In genomic region chr1:9542425-9542824, GRCh38 we compare ENCODE assay signal across 8 cellular contexts. TPM values are rescaled to one million over a fixed set of nuclear protein-coding genes. Genes with fewer than 3 reads are reported as not detected.
A peak's percentile ranks its signal among the peaks of the same experiment; 100 is the strongest.
DNase-seq lines count a peak whose midpoint lies in the region; ATAC-seq and TF ChIP-seq lines count a peak whose summit lies in the region.

No MANE protein-coding gene starts in this region.

- H3K27me3 Mint-ChIP-seq in chondrocyte (ENCODE audit: low read depth): no peaks in the 10 kb centered on the region
- no peaks in the 10 kb centered on the region for H3K27me3 Mint-ChIP-seq in naive thymus-derived CD8-positive, alpha-beta T cell

- H3K9me3 Mint-ChIP-seq in chondrocyte (ENCODE audit: low read depth): no peaks in the 10 kb centered on the region
- no peaks in the 10 kb centered on the region for H3K9me3 Mint-ChIP-seq in naive thymus-derived CD8-positive, alpha-beta T cell

- TF ChIP-seq CTCF in chondrocyte (IDR thresholded peaks at IDR 0.05) (no peak), GM20000 (IDR thresholded peaks at IDR 0.05; ENCODE audit: extremely low read depth, missing control alignments) (no peak)

- no peak overlapping the region for H3K4me3 Mint-ChIP-seq in chondrocyte (ENCODE audit: unreplicated experiment)
- peak overlapping the region in 9 of 10 donors; percentile 28 to 65 (median 54) for H3K4me3 Mint-ChIP-seq in naive thymus-derived CD8-positive, alpha-beta T cell

- DNase-seq in COR-L47 (lab: John Stamatoyannopoulos, UW) (peak; percentile 53), Kasumi-1 (lab: John Stamatoyannopoulos, UW) (peak; percentile 30), chondrocyte (ENCODE audit: low spot score) (peak; percentile 9), UCSD-AML1 (lab: John Stamatoyannopoulos, UW; ENCODE audit: unreplicated experiment) (no peak), GM20000 (ENCODE audit: low spot score) (no peak), NCI-H526 treated with DMSO at 0.1 percent for 48 hours (lab: John Stamatoyannopoulos, UW) (no peak)
- DNase-seq in naive thymus-derived CD8-positive, alpha-beta T cell: peak in 2 of 10 donors; percentile 28 to 32
- DNase-seq in activated CD4-positive, alpha-beta T cell treated with anti-CD3 and anti-CD28 coated beads for 1 hour: no peak

- no peaks in the 10 kb centered on the region for H3K36me3 Mint-ChIP-seq in chondrocyte (ENCODE audit: low read depth)
- peaks cover 0 to 2% (median 0%) of the 10 kb centered on the region in 3 donors for H3K36me3 Mint-ChIP-seq in naive thymus-derived CD8-positive, alpha-beta T cell

- POLR2A ChIA-PET in naive thymus-derived CD8-positive, alpha-beta T cell (lab: Charles Lee): interaction anchor here (0.6 kb wide), 1 partner anchor 725 kb away, joined by 3 read pairs; the partner anchor contains the start of gene RERE

- peaks cover 24% of the 10 kb centered on the region for H3K4me1 Mint-ChIP-seq in chondrocyte (ENCODE audit: low read depth)
- H3K4me1 Mint-ChIP-seq in naive thymus-derived CD8-positive, alpha-beta T cell: peaks cover 23 to 57% (median 52%) of the 10 kb centered on the region in 4 donors

- no peak overlapping the region for H3K27ac Mint-ChIP-seq in chondrocyte (ENCODE audit: unreplicated experiment)
- peak overlapping the region in 6 of 10 donors; percentile 17 to 78 (median 58) for H3K27ac Mint-ChIP-seq in naive thymus-derived CD8-positive, alpha-beta T cell

- ATAC-seq in naive thymus-derived CD8-positive, alpha-beta T cell: no peak

RNA-seq across cellular contexts. Expression of gene SLC25A33, which starts 3.2 kb away (rescaled TPM):
- 5.9 to 6.8 TPM (median 6.6 TPM) in 3 replicates for total RNA-seq in chondrocyte
- total RNA-seq in naive thymus-derived CD8-positive, alpha-beta T cell: 1 to 10 TPM; 3.2 to 4.3 TPM
- 10 to 100 TPM in 1 of 3 donors, 1 to 10 TPM in 2; 8.2 to 10.5 (median 9.2) TPM for polyA plus RNA-seq in naive thymus-derived CD8-positive, alpha-beta T cell

RNA-seq across cellular contexts. Expression of gene TMEM201, which starts 46.3 kb away (rescaled TPM):
- total RNA-seq in chondrocyte: 10.4 to 13.4 TPM (median 10.6 TPM) in 3 replicates
- total RNA-seq in naive thymus-derived CD8-positive, alpha-beta T cell: 1 to 10 TPM; 8.8 to 9.2 TPM
- 1 to 10 TPM in 2 of 3 donors, under 1 TPM in 1; 0.73 to 2.2 (median 1.1) TPM for polyA plus RNA-seq in naive thymus-derived CD8-positive, alpha-beta T cell

Comparison
In these comparisons a context has a peak if more than half of its experiments do, and no peak if none do; other contexts are left out.
1. DNase-seq: peak in COR-L47 (single experiment), Kasumi-1 (2 of 2) and chondrocyte (single experiment); none in UCSD-AML1 (single experiment), GM20000 (single experiment), activated CD4-positive, alpha-beta T cell treated with anti-CD3 and anti-CD28 coated beads for 1 hour (single experiment) and NCI-H526 treated with DMSO at 0.1 percent for 48 hours (single experiment).